In the genomic region with DNA sequence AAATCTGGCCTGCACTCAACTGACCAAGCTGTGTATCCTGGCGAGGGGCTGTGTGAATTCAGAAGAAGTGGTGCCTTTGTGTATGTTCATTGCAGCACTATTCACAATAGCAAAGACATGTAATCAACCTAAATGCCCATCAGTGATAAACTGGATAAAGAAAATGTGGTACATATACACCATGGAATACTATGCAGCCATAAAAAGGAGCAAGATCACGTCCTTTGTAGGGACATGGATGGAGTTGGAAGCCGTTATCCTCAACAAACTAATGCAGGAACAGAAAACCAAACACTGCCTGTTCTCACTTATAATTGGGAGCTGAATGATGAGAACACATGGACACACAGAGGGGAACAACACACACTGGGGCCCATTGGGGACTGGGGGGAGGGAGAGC, we compare ENCODE assay signal across 7 cellular contexts. TPM values are rescaled to one million over a fixed set of nuclear protein-coding genes. Genes with fewer than 3 reads are reported as not detected.
"Had no signal": no experiment of that assay in that cellular context is flagged by ENCODE, and none has a peak within 500 bp of the region (broad histone marks: within the 10 kb centered on the region; RNA-seq: fewer than 3 reads in every experiment).

No MANE protein-coding gene starts in this region.

RNA-seq across cellular contexts. Expression of a gene that starts 21.4 kb away (rescaled TPM):
- total RNA-seq: GM23248, GM23338, H1, H4, H7, H9, HFFc6 had no signal
- polyA plus RNA-seq: GM23248, GM23338, H1 had no signal
